In genomic region chr6:15338462-15338861, GRCh38 we compare ENCODE assay signal across 17 cellular contexts.
DNase-seq lines count a peak whose midpoint lies in the region; ATAC-seq and TF ChIP-seq lines count a peak whose summit lies in the region.
"Had no signal": no experiment of that assay in that cellular context is flagged by ENCODE, and none has a peak within 500 bp of the region (broad histone marks: within the 10 kb centered on the region; RNA-seq: fewer than 3 reads in every experiment).

No MANE protein-coding gene starts in this region.

- peaks cover 7 to 34% (median 19%) of the 10 kb centered on the region in 4 donors for H3K4me1 ChIP-seq in esophagus muscularis mucosa

- TF ChIP-seq POLR2A in esophagus muscularis mucosa (IDR thresholded peaks at IDR 0.05; ENCODE audit: low read depth) = no peak

- 100% methylated on average over 1 of the region's 1 CpG for WGBS in esophagus muscularis mucosa

- H3K4me1 Mint-ChIP-seq in activated T-cell treated with anti-CD3 and anti-CD28 coated beads, Interleukin-2, amount 50 U/mL, for 24 hours (ENCODE audit: low read depth) = peaks cover 80% of the 10 kb centered on the region
- H3K4me1 Mint-ChIP-seq in activated T-cell treated with anti-CD3 and anti-CD28 coated beads, Interleukin-2, amount 50 U/mL, for 72 hours (ENCODE audit: low read depth) = peaks cover 91% of the 10 kb centered on the region
- H3K4me1 Mint-ChIP-seq in activated T-helper 1 cell treated with anti-CD3 and anti-CD28 coated beads, Interleukin-12 subunit alpha, Interleukin-12 subunit beta, Interleukin-2, Interleukin-4 antibody, amounts not matched to agents 30 ng/mL and 10 ng/mL and 1 ng/mL, durations not matched to agents 14 hours and 24 hours and 36 hours (ENCODE audit: low read depth) = peaks cover 82% of the 10 kb centered on the region
- H3K4me1 Mint-ChIP-seq in nephron progenitor cell = peaks cover 62% of the 10 kb centered on the region

- H3K4me3 ChIP-seq in esophagus muscularis mucosa = no peak overlapping the region
- H3K4me3 ChIP-seq: adrenal gland had no signal

- no peak overlapping the region for H3K27ac ChIP-seq in esophagus muscularis mucosa (replicated peaks in 1 of 4)
- H3K27ac ChIP-seq: adrenal gland, KMS-11 had no signal

- H3K9me3 ChIP-seq in esophagus muscularis mucosa = no peaks in the 10 kb centered on the region
- H3K9me3 ChIP-seq: adrenal gland had no signal

- DNase-seq in activated T-cell treated with anti-CD3 and anti-CD28 coated beads, Interleukin-2, amount 50 U/mL, for 24 hours = no peak
- DNase-seq in activated T-cell treated with anti-CD3 and anti-CD28 coated beads, Interleukin-2, amount 50 U/mL, for 72 hours = no peak
- peak; percentile 31 for DNase-seq in NCI-H446 treated with DMSO at 0.1 percent for 48 hours (lab: John Stamatoyannopoulos, UW)
- no peak for DNase-seq in activated T-helper 1 cell treated with anti-CD3 and anti-CD28 coated beads, Interleukin-12 subunit alpha, Interleukin-12 subunit beta, Interleukin-2, Interleukin-4 antibody, amounts not matched to agents 30 ng/mL and 10 ng/mL and 1 ng/mL, durations not matched to agents 14 hours and 24 hours and 36 hours (ENCODE audit: low spot score)
- DNase-seq in nephron progenitor cell = no peak
- no peak for DNase-seq in stimulated activated CD4-positive, alpha-beta T cell treated with anti-CD3 and anti-CD28 coated beads, Interleukin-12 subunit alpha, Interleukin-12 subunit beta, amount 100 ng/mL, for 4 hours
- no peak for DNase-seq in esophagus muscularis mucosa (ENCODE audit: extremely low spot score)
- DNase-seq: ACHN; activated CD8-positive, alpha-beta memory T cell treated with anti-CD3 and anti-CD28 coated beads, Interleukin-2, amount 50 U/mL, for 4 hours; adrenal gland; kidney; midbrain; NCI-H187 treated with DMSO at 0.1 percent for 48 hours; NK-92 treated with Interleukin-12 subunit alpha and Interleukin-12 subunit beta, amount 100 ng/mL, for 24 hours; posterior cingulate gyrus had no signal

- intact Hi-C loops in activated T-helper 1 cell treated with anti-CD3 and anti-CD28 coated beads, Interleukin-12 subunit alpha, Interleukin-12 subunit beta, Interleukin-2, Interleukin-4 antibody, amounts not matched to agents 30 ng/mL and 10 ng/mL and 1 ng/mL, durations not matched to agents 14 hours and 24 hours and 36 hours (cut with micrococcal nuclease) = no loop called here
- intact Hi-C loops in esophagus muscularis mucosa (cut with DNase I) = no loop called here

- no peak for TF ChIP-seq EP300 in esophagus muscularis mucosa (IDR thresholded peaks at IDR 0.05)

- no peaks in the 10 kb centered on the region for H3K9me3 Mint-ChIP-seq in activated T-cell treated with anti-CD3 and anti-CD28 coated beads, Interleukin-2, amount 50 U/mL, for 24 hours
- no peaks in the 10 kb centered on the region for H3K9me3 Mint-ChIP-seq in activated T-cell treated with anti-CD3 and anti-CD28 coated beads, Interleukin-2, amount 50 U/mL, for 72 hours
- no peaks in the 10 kb centered on the region for H3K9me3 Mint-ChIP-seq in activated T-helper 1 cell treated with anti-CD3 and anti-CD28 coated beads, Interleukin-12 subunit alpha, Interleukin-12 subunit beta, Interleukin-2, Interleukin-4 antibody, amounts not matched to agents 30 ng/mL and 10 ng/mL and 1 ng/mL, durations not matched to agents 14 hours and 24 hours and 36 hours
- no peaks in the 10 kb centered on the region for H3K9me3 Mint-ChIP-seq in nephron progenitor cell

- H3K27me3 ChIP-seq in esophagus muscularis mucosa = no peaks in the 10 kb centered on the region
- H3K27me3 ChIP-seq: adrenal gland had no signal

- H3K36me3 Mint-ChIP-seq in activated T-cell treated with anti-CD3 and anti-CD28 coated beads, Interleukin-2, amount 50 U/mL, for 24 hours (ENCODE audit: low read depth) = peaks cover 25% of the 10 kb centered on the region
- H3K36me3 Mint-ChIP-seq in activated T-cell treated with anti-CD3 and anti-CD28 coated beads, Interleukin-2, amount 50 U/mL, for 72 hours (ENCODE audit: insufficient read depth in 2 of 2) = peaks cover 2 to 8% of the 10 kb centered on the region in 2 donors
- peaks cover 21% of the 10 kb centered on the region for H3K36me3 Mint-ChIP-seq in activated T-helper 1 cell treated with anti-CD3 and anti-CD28 coated beads, Interleukin-12 subunit alpha, Interleukin-12 subunit beta, Interleukin-2, Interleukin-4 antibody, amounts not matched to agents 30 ng/mL and 10 ng/mL and 1 ng/mL, durations not matched to agents 14 hours and 24 hours and 36 hours (ENCODE audit: low read depth)
- no peaks in the 10 kb centered on the region for H3K36me3 Mint-ChIP-seq in nephron progenitor cell (ENCODE audit: low read depth)

- TF ChIP-seq CTCF in nephron progenitor cell (IDR thresholded peaks at IDR 0.05) = no peak
- no peak for TF ChIP-seq CTCF in esophagus muscularis mucosa (IDR thresholded peaks at IDR 0.05)

- peak overlapping the region; percentile 13 for H3K27ac Mint-ChIP-seq in activated T-cell treated with anti-CD3 and anti-CD28 coated beads, Interleukin-2, amount 50 U/mL, for 24 hours
- H3K27ac Mint-ChIP-seq in activated T-cell treated with anti-CD3 and anti-CD28 coated beads, Interleukin-2, amount 50 U/mL, for 72 hours = no peak overlapping the region
- H3K27ac Mint-ChIP-seq in activated T-helper 1 cell treated with anti-CD3 and anti-CD28 coated beads, Interleukin-12 subunit alpha, Interleukin-12 subunit beta, Interleukin-2, Interleukin-4 antibody, amounts not matched to agents 30 ng/mL and 10 ng/mL and 1 ng/mL, durations not matched to agents 14 hours and 24 hours and 36 hours = peak overlapping the region; percentile 74
- H3K27ac Mint-ChIP-seq in nephron progenitor cell = peak overlapping the region; percentile 60

- no peak overlapping the region for H3K4me3 Mint-ChIP-seq in activated T-cell treated with anti-CD3 and anti-CD28 coated beads, Interleukin-2, amount 50 U/mL, for 24 hours
- H3K4me3 Mint-ChIP-seq in activated T-cell treated with anti-CD3 and anti-CD28 coated beads, Interleukin-2, amount 50 U/mL, for 72 hours = no peak overlapping the region
- no peak overlapping the region for H3K4me3 Mint-ChIP-seq in activated T-helper 1 cell treated with anti-CD3 and anti-CD28 coated beads, Interleukin-12 subunit alpha, Interleukin-12 subunit beta, Interleukin-2, Interleukin-4 antibody, amounts not matched to agents 30 ng/mL and 10 ng/mL and 1 ng/mL, durations not matched to agents 14 hours and 24 hours and 36 hours
- no peak overlapping the region for H3K4me3 Mint-ChIP-seq in nephron progenitor cell

- no peak for ATAC-seq in activated T-cell treated with anti-CD3 and anti-CD28 coated beads, Interleukin-2, amount 50 U/mL, for 72 hours (replicated peaks in 1 of 2)
- ATAC-seq in GM21786 (IDR thresholded peaks at IDR 0.05; ENCODE audit: unreplicated experiment) = no peak

- H3K27me3 Mint-ChIP-seq in activated T-cell treated with anti-CD3 and anti-CD28 coated beads, Interleukin-2, amount 50 U/mL, for 24 hours = no peaks in the 10 kb centered on the region
- H3K27me3 Mint-ChIP-seq in activated T-cell treated with anti-CD3 and anti-CD28 coated beads, Interleukin-2, amount 50 U/mL, for 72 hours (ENCODE audit: low read depth) = no peaks in the 10 kb centered on the region
- H3K27me3 Mint-ChIP-seq in activated T-helper 1 cell treated with anti-CD3 and anti-CD28 coated beads, Interleukin-12 subunit alpha, Interleukin-12 subunit beta, Interleukin-2, Interleukin-4 antibody, amounts not matched to agents 30 ng/mL and 10 ng/mL and 1 ng/mL, durations not matched to agents 14 hours and 24 hours and 36 hours (ENCODE audit: insufficient read depth) = no peaks in the 10 kb centered on the region
- H3K27me3 Mint-ChIP-seq in nephron progenitor cell (ENCODE audit: low read depth, poor library complexity) = peaks cover 2% of the 10 kb centered on the region

- H3K36me3 ChIP-seq in esophagus muscularis mucosa = no peaks in the 10 kb centered on the region
- H3K36me3 ChIP-seq: adrenal gland had no signal
